Comparison of ENCODE assay signal across 9 cellular contexts in genomic region chr10:100988166-100988565, GRCh38. TPM values are rescaled to one million over a fixed set of nuclear protein-coding genes. Genes with fewer than 3 reads are reported as not detected.
DNase-seq lines count a peak whose midpoint lies in the region; ATAC-seq and TF ChIP-seq lines count a peak whose summit lies in the region.
"Had no signal": no experiment of that assay in that cellular context is flagged by ENCODE, and none has a peak within 500 bp of the region (broad histone marks: within the 10 kb centered on the region; RNA-seq: fewer than 3 reads in every experiment).

No MANE protein-coding gene starts in this region.

- H3K27ac ChIP-seq in subcutaneous abdominal adipose tissue (ENCODE audit: low read depth, low read length): no peak overlapping the region

- no peak for DNase-seq in activated CD4-positive, alpha-beta T cell treated with anti-CD3 and anti-CD28 coated beads, Interleukin-2, amount 10 ng/mL, durations not matched to agents 7 days and 5 days
- DNase-seq in activated CD4-positive, alpha-beta T cell treated with anti-CD3 and anti-CD28 coated beads for 4 hours: no peak
- DNase-seq in kidney epithelial cell (ENCODE audit: low read depth) (no peak), GM20000 (ENCODE audit: low spot score) (no peak)

- peaks cover 42% of the 10 kb centered on the region for H3K4me1 Mint-ChIP-seq in activated CD4-positive, alpha-beta T cell treated with anti-CD3 and anti-CD28 coated beads, Interleukin-2, amount 10 ng/mL, durations not matched to agents 7 days and 5 days
- peaks cover 44% of the 10 kb centered on the region for H3K4me1 Mint-ChIP-seq in activated naive CD8-positive, alpha-beta T cell (ENCODE audit: low read depth)

- H3K36me3 ChIP-seq in kidney epithelial cell (ENCODE audit: control insufficient read depth, insufficient read depth, low read length) (peaks cover 2% of the 10 kb centered on the region), subcutaneous abdominal adipose tissue (ENCODE audit: control insufficient read depth in 5 of 5, insufficient read depth in 5 of 5, low read length in 5 of 5) (peaks cover 0 to 48% (median 22%) of the 10 kb centered on the region in 5 donors)

- H3K27me3 ChIP-seq in kidney epithelial cell (ENCODE audit: control insufficient read depth, insufficient read depth, low read length) (no peaks in the 10 kb centered on the region), subcutaneous abdominal adipose tissue (ENCODE audit: control insufficient read depth in 5 of 5, insufficient read depth in 4 of 5, low read length in 5 of 5) (no peaks in the 10 kb centered on the region)
- H3K27me3 ChIP-seq: gastroesophageal sphincter had no signal

- H3K9me3 Mint-ChIP-seq in activated CD4-positive, alpha-beta T cell treated with anti-CD3 and anti-CD28 coated beads, Interleukin-2, amount 10 ng/mL, durations not matched to agents 7 days and 5 days: no peaks in the 10 kb centered on the region
- H3K9me3 Mint-ChIP-seq in activated naive CD8-positive, alpha-beta T cell (ENCODE audit: low read depth): no peaks in the 10 kb centered on the region

- POLR2A ChIA-PET in activated CD4-positive, alpha-beta T cell treated with anti-CD3 and anti-CD28 coated beads, Interleukin-2, amount 10 ng/mL, durations not matched to agents 7 days and 5 days (lab: Charles Lee): no interaction called here

- H3K4me3 Mint-ChIP-seq in activated CD4-positive, alpha-beta T cell treated with anti-CD3 and anti-CD28 coated beads, Interleukin-2, amount 10 ng/mL, durations not matched to agents 7 days and 5 days: peak overlapping the region; percentile 89
- H3K4me3 Mint-ChIP-seq in activated naive CD8-positive, alpha-beta T cell: peak overlapping the region; percentile 99

- CTCF ChIA-PET in activated CD4-positive, alpha-beta T cell treated with anti-CD3 and anti-CD28 coated beads, Interleukin-2, amount 10 ng/mL, durations not matched to agents 7 days and 5 days (lab: Charles Lee): interaction anchor here (1.6 to 1.9 kb wide), 2 partner anchors 9 to 21 kb away, joined by 3 to 14 read pairs; no protein-coding TSS in a partner anchor

- H3K9ac ChIP-seq in subcutaneous abdominal adipose tissue (ENCODE audit: low read length in 5 of 5): peak overlapping the region in 3 of 5 donors; percentile 8 to 93 (median 89)

- TF ChIP-seq CTCF in kidney epithelial cell (IDR thresholded peaks at IDR 0.05; ENCODE audit: insufficient read depth, low read length, poor library complexity, severe bottlenecking) (no peak), GM20000 (IDR thresholded peaks at IDR 0.05; ENCODE audit: extremely low read depth, missing control alignments) (no peak)

- ATAC-seq in HG03025 (IDR thresholded peaks at IDR 0.05; ENCODE audit: low FRiP score, unreplicated experiment) (no peak), HG03565 (IDR thresholded peaks at IDR 0.05; ENCODE audit: unreplicated experiment) (no peak)
- ATAC-seq: gastroesophageal sphincter had no signal

- H3K9me3 ChIP-seq in subcutaneous abdominal adipose tissue (ENCODE audit: control insufficient read depth in 5 of 5, low read length in 5 of 5): no peaks in the 10 kb centered on the region
- H3K9me3 ChIP-seq: gastroesophageal sphincter had no signal

- peak overlapping the region; percentile 96 for H3K4me3 ChIP-seq in kidney epithelial cell (ENCODE audit: low read depth, low read length)
- H3K4me3 ChIP-seq in subcutaneous abdominal adipose tissue (ENCODE audit: low read depth in 1 of 5, low read length in 5 of 5): peak overlapping the region; percentile 87 to 96 (median 93)

- peaks cover 23% of the 10 kb centered on the region for H3K36me3 Mint-ChIP-seq in activated CD4-positive, alpha-beta T cell treated with anti-CD3 and anti-CD28 coated beads, Interleukin-2, amount 10 ng/mL, durations not matched to agents 7 days and 5 days (ENCODE audit: low read depth)
- peaks cover 17% of the 10 kb centered on the region for H3K36me3 Mint-ChIP-seq in activated naive CD8-positive, alpha-beta T cell

- no peaks in the 10 kb centered on the region for H3K27me3 Mint-ChIP-seq in activated CD4-positive, alpha-beta T cell treated with anti-CD3 and anti-CD28 coated beads, Interleukin-2, amount 10 ng/mL, durations not matched to agents 7 days and 5 days
- H3K27me3 Mint-ChIP-seq in activated naive CD8-positive, alpha-beta T cell: no peaks in the 10 kb centered on the region

- H3K4me1 ChIP-seq in subcutaneous abdominal adipose tissue (ENCODE audit: control insufficient read depth in 5 of 5, insufficient read depth in 5 of 5, low read length in 5 of 5): peaks cover 8 to 26% (median 23%) of the 10 kb centered on the region in 5 donors

- H3K27ac Mint-ChIP-seq in activated CD4-positive, alpha-beta T cell treated with anti-CD3 and anti-CD28 coated beads, Interleukin-2, amount 10 ng/mL, durations not matched to agents 7 days and 5 days: peak overlapping the region; percentile 83
- peak overlapping the region; percentile 99 for H3K27ac Mint-ChIP-seq in activated naive CD8-positive, alpha-beta T cell

RNA-seq across cellular contexts. Expression of gene TWNK, which starts 0.8 kb away (rescaled TPM):
- total RNA-seq in activated CD4-positive, alpha-beta T cell treated with anti-CD3 and anti-CD28 coated beads, Interleukin-2, amount 10 ng/mL, durations not matched to agents 7 days and 5 days: 10 to 100 TPM in 1 of 2 experiments, 1 to 10 TPM in 1; 9.9 to 11.6 TPM
- total RNA-seq in kidney epithelial cell: 14.0 and 14.1 TPM in 2 replicates

RNA-seq across cellular contexts. Expression of gene MRPL43, which starts 0.9 kb away (rescaled TPM):
- total RNA-seq in activated CD4-positive, alpha-beta T cell treated with anti-CD3 and anti-CD28 coated beads, Interleukin-2, amount 10 ng/mL, durations not matched to agents 7 days and 5 days: 10 to 100 TPM; 55.9 to 57.0 TPM
- total RNA-seq in kidney epithelial cell: 84.1 and 92.3 TPM in 2 replicates

RNA-seq across cellular contexts. Expression of gene LZTS2, which starts 11.4 kb away (rescaled TPM):
- 10 to 100 TPM; 17.5 to 18.8 TPM for total RNA-seq in activated CD4-positive, alpha-beta T cell treated with anti-CD3 and anti-CD28 coated beads, Interleukin-2, amount 10 ng/mL, durations not matched to agents 7 days and 5 days
- 118 and 125 TPM in 2 replicates for total RNA-seq in kidney epithelial cell

RNA-seq across cellular contexts. Expression of gene SEMA4G, which starts 18.9 kb away (rescaled TPM):
- 1 to 10 TPM; 1.1 to 1.6 TPM for total RNA-seq in activated CD4-positive, alpha-beta T cell treated with anti-CD3 and anti-CD28 coated beads, Interleukin-2, amount 10 ng/mL, durations not matched to agents 7 days and 5 days
- 4.7 and 7.2 TPM in 2 replicates for total RNA-seq in kidney epithelial cell

RNA-seq across cellular contexts. Expression of gene PDZD7, which starts 42.8 kb away (rescaled TPM):
- total RNA-seq in activated CD4-positive, alpha-beta T cell treated with anti-CD3 and anti-CD28 coated beads, Interleukin-2, amount 10 ng/mL, durations not matched to agents 7 days and 5 days: under 1 TPM; 0.65 to 0.74 TPM
- total RNA-seq in kidney epithelial cell: 1.2 and 3.5 TPM in 2 replicates
